8 cellular contexts compared by ENCODE assay signal in genomic region chr16:90046122-90046970, GRCh38. TPM values are rescaled to one million over a fixed set of nuclear protein-coding genes. Genes with fewer than 3 reads are reported as not detected.
DNase-seq lines count a peak whose midpoint lies in the region; ATAC-seq and TF ChIP-seq lines count a peak whose summit lies in the region.
"Had no signal": no experiment of that assay in that cellular context is flagged by ENCODE, and none has a peak within 500 bp of the region (broad histone marks: within the 10 kb centered on the region; RNA-seq: fewer than 3 reads in every experiment).

No MANE protein-coding gene starts in this region.

- H3K4me1 ChIP-seq in GM23338 (ENCODE audit: insufficient read depth): no peaks in the 10 kb centered on the region; the same call in 1 of the 2 replicates
- peaks cover 7 to 11% of the 10 kb centered on the region in 2 donors for H3K4me1 ChIP-seq in gastrocnemius medialis

- ATAC-seq in GM23338: peak; percentile 93
- peak in 1 of 2 donors; percentile 13 for ATAC-seq in gastrocnemius medialis
- no peak for ATAC-seq in HG02885 (IDR thresholded peaks at IDR 0.05; ENCODE audit: poor library complexity, unreplicated experiment)
- ATAC-seq in HG02973 (IDR thresholded peaks at IDR 0.05; ENCODE audit: unreplicated experiment): no peak

- H3F3A ChIP-seq in GM23338 (replicated peaks; ENCODE audit: low read depth): peaks cover 8% of the 10 kb centered on the region

- H3K79me2 ChIP-seq in GM23338 (replicated peaks; ENCODE audit: insufficient read depth): no peaks in the 10 kb centered on the region

- no peaks in the 10 kb centered on the region for H3K9me3 Mint-ChIP-seq in GM23338

- no peak for TF ChIP-seq POLR2A in gastrocnemius medialis (IDR thresholded peaks at IDR 0.05)

- peaks cover 14% of the 10 kb centered on the region for H3K27me3 Mint-ChIP-seq in GM23338 (ENCODE audit: insufficient read depth, low read depth, poor library complexity)

- H3K27ac ChIP-seq in GM23338 (ENCODE audit: low read depth): no peak overlapping the region
- peak overlapping the region in 1 of 4 donors; percentile 56 for H3K27ac ChIP-seq in gastrocnemius medialis

- peaks cover 10% of the 10 kb centered on the region; the same call in 2 of the 3 replicates for H3K4me1 Mint-ChIP-seq in GM23338

- in situ Hi-C loops in gastrocnemius medialis (cut with MboI; ENCODE audit: low sequenced_read_pairs in 4 of 4): no loop called here

- intact Hi-C loops in gastrocnemius medialis (cut with DNase I; ENCODE audit: low total_unique reads): no loop called here

- H3K27me3 ChIP-seq in GM23338 (ENCODE audit: insufficient read depth): no peaks in the 10 kb centered on the region
- H3K27me3 ChIP-seq in gastrocnemius medialis: peaks cover 0 to 10% (median 8%) of the 10 kb centered on the region in 3 donors

- peak overlapping the region; percentile 70 for H3K4me3 ChIP-seq in GM23338
- peak overlapping the region; percentile 36 to 42 for H3K4me3 ChIP-seq in foreskin fibroblast (ENCODE audit: low read depth in 1 of 2, low read length in 2 of 2)
- H3K4me3 ChIP-seq in gastrocnemius medialis: peak overlapping the region; percentile 56 to 77 (median 63)

- peak overlapping the region; percentile 61 for H3K4me3 Mint-ChIP-seq in GM23338

- DNase-seq in GM23338 (ENCODE audit: low spot score): peak; percentile 95
- DNase-seq in NCI-H82 (lab: John Stamatoyannopoulos, UW): peak; percentile 95
- no peak for DNase-seq in foreskin fibroblast
- DNase-seq in gastrocnemius medialis: no peak
- no peak for DNase-seq in medulla oblongata (ENCODE audit: extremely low spot score)
- DNase-seq: SIG-M5 had no signal

- no peak for TF ChIP-seq CTCF in GM23338 (conservative IDR thresholded peaks at IDR 0.05; ENCODE audit: low read depth in 2 of 2)
- no peak for TF ChIP-seq CTCF in foreskin fibroblast (IDR thresholded peaks at IDR 0.05; ENCODE audit: low read depth, low read length)
- TF ChIP-seq CTCF in gastrocnemius medialis (IDR thresholded peaks at IDR 0.05 in 4 of 5, conservative IDR thresholded peaks at IDR 0.05 in 1 of 5): no peak

- H3K36me3 ChIP-seq in GM23338 (ENCODE audit: insufficient read depth) (no peaks in the 10 kb centered on the region), gastrocnemius medialis (peaks cover 0 to 8% of the 10 kb centered on the region in 2 donors)

- H4K20me1 ChIP-seq in GM23338 (replicated peaks; ENCODE audit: insufficient read depth): no peaks in the 10 kb centered on the region

- H3K27ac Mint-ChIP-seq in GM23338: no peak overlapping the region

- H2AFZ ChIP-seq in GM23338: peak overlapping the region; percentile 87; the same call in 1 of the 2 replicates

- no peaks in the 10 kb centered on the region for H3K9me2 ChIP-seq in GM23338 (ENCODE audit: insufficient read depth)

- H3K9me3 ChIP-seq in gastrocnemius medialis: no peaks in the 10 kb centered on the region

- peaks cover 3% of the 10 kb centered on the region; the same call in 2 of the 3 replicates for H3K36me3 Mint-ChIP-seq in GM23338 (ENCODE audit: low read depth)

- H3K4me2 ChIP-seq in GM23338: peak overlapping the region; percentile 90

TF ChIP-seq in GM23338, 12 proteins besides CTCF, POLR2A, EP300 and RAD21:
- no peak for TF ChIP-seq JUNB (IDR thresholded peaks at IDR 0.05; ENCODE audit: unreplicated experiment)
- TF ChIP-seq REST (IDR thresholded peaks at IDR 0.05; ENCODE audit: unreplicated experiment): no peak
TF ChIP-seq in GM23338: peak in this region for 0.

RNA-seq across cellular contexts. Expression of gene DBNDD1, which starts 27.1 kb away (rescaled TPM):
- 69.2 and 90.8 TPM in 2 replicates for total RNA-seq in GM23338 (2014; rRNA removed; shearing (Covaris generic))
- polyA plus RNA-seq in GM23338 (2016; fragmentation: Nextera tagmentation; extraction: Ambion mirVana): 62.5 and 63.3 TPM in 2 replicates
- 10 to 100 TPM in 3 of 4 donors, 1 to 10 TPM in 1; 9.3 to 25.9 (median 23.7) TPM for total RNA-seq in gastrocnemius medialis

RNA-seq across cellular contexts. Expression of gene PRDM7, which starts 30.8 kb away (rescaled TPM):
- not detected in 2 replicates for total RNA-seq in GM23338 (2014; rRNA removed; shearing (Covaris generic))
- polyA plus RNA-seq in GM23338 (2016; fragmentation: Nextera tagmentation; extraction: Ambion mirVana): 0.08 TPM in 1 of 2 replicates, not detected in the other
- not detected for total RNA-seq in gastrocnemius medialis

Comparison
In these comparisons a context has a peak if more than half of its experiments do, and no peak if none do; other contexts are left out.
1. DNase-seq: peak in GM23338 (single experiment) and NCI-H82 (single experiment); none in foreskin fibroblast (0 of 2), gastrocnemius medialis (0 of 2) and medulla oblongata (single experiment).
2. Peak in every context shown above with its lines, with median percentiles within 50 percentile points of each other: H3K4me3 ChIP-seq.